In the genomic region with DNA sequence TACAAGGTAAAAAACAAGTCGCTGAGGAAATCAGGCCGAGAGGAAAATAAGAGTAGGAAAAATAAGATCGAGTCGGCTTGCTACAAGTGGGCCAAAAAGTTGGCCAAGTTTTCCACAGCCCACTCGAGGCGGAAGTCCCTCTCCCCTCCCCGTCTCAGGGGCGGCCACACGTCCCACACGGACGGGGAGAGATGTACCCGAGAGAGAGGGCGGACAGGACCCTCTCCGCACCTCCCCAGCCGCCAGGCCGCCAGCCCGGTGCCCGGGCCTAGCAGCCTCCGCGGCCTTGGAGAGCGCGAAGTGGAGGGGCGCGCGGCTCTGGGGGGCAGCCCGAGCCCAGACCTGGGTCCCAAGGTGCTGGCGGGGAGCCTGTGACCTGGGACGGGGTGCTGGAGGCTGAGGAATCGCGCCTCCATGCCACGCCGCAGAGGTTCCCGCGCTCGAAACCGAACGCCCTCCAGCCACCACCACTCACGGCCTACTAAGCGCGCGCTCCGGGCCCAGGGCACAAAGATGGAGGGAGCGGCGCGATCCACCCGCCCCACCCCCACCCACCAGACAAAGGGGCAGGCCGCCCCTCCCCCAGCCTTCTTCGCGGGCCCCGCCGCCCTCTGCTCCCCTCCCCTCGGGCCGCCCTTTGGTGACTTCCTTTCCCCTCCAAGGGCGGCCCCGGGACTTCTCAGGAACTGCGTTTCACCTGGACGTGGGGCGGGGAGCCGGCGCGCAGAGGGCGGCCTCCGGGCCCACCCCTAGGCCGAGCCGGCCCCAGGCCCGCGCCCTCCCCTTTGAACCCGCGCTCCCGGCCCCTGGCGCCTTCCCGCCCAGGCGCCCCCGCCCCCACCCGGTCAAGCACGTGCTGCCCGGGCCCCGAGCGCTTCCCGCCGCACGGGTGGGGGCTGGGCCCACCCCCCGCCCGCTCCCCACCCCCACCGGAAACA, we compare ENCODE assay signal across 8 cellular contexts. TPM values are rescaled to one million over a fixed set of nuclear protein-coding genes. Genes with fewer than 3 reads are reported as not detected.
DNase-seq lines count a peak whose midpoint lies in the region; ATAC-seq and TF ChIP-seq lines count a peak whose summit lies in the region.
"Had no signal": no experiment of that assay in that cellular context is flagged by ENCODE, and none has a peak within 500 bp of the region (broad histone marks: within the 10 kb centered on the region; RNA-seq: fewer than 3 reads in every experiment).

No MANE protein-coding gene starts in this region.

- intact Hi-C loops in PC-9 (cut with micrococcal nuclease; ENCODE audit: unreplicated experiment) = no loop called here
- intact Hi-C loops in adrenal gland (cut with DNase I) = loop anchor here in 1 of 2 donors (5.0 kb wide), 1 partner anchor 38 kb away; no protein-coding TSS in a partner anchor

- H3K27ac ChIP-seq in PC-9 (peak overlapping the region; percentile 97), adrenal gland (peak overlapping the region in 3 of 5 donors; percentile 54 to 87 (median 82)), thoracic aorta (peak overlapping the region; percentile 62 to 71), SJCRH30 (no peak overlapping the region)
- H3K27ac ChIP-seq: parathyroid adenoma had no signal

- no peak overlapping the region for H2AFZ ChIP-seq in PC-9

- CTCF ChIA-PET in PC-9 (lab: Charles Lee) = no interaction called here

- peaks cover 17% of the 10 kb centered on the region for H3K4me1 Mint-ChIP-seq in memory B cell

- H3K36me3 ChIP-seq in PC-9 (ENCODE audit: low read depth) = peaks cover 18% of the 10 kb centered on the region
- H3K36me3 ChIP-seq in adrenal gland (replicated peaks in 1 of 2) = no peaks in the 10 kb centered on the region
- no peaks in the 10 kb centered on the region for H3K36me3 ChIP-seq in thoracic aorta
- no peaks in the 10 kb centered on the region for H3K36me3 ChIP-seq in SJCRH30

- H3K27me3 Mint-ChIP-seq in memory B cell = no peaks in the 10 kb centered on the region

- H3K4me3 Mint-ChIP-seq in memory B cell = peak overlapping the region; percentile 44

- H3K27me3 ChIP-seq in PC-9 (ENCODE audit: insufficient read depth, low read depth) (no peaks in the 10 kb centered on the region), adrenal gland (no peaks in the 10 kb centered on the region), thoracic aorta (replicated peaks; ENCODE audit: insufficient read depth) (no peaks in the 10 kb centered on the region), SJCRH30 (no peaks in the 10 kb centered on the region)

- H4K20me1 ChIP-seq in PC-9 (ENCODE audit: insufficient read depth) = peaks cover 17% of the 10 kb centered on the region

- H3K4me1 ChIP-seq in PC-9 (replicated peaks; ENCODE audit: insufficient read depth) (peaks cover 52% of the 10 kb centered on the region), adrenal gland (replicated peaks in 1 of 2) (peaks cover 5 to 18% of the 10 kb centered on the region in 2 donors), thoracic aorta (ENCODE audit: control insufficient read depth in 1 of 2, low read depth in 2 of 2) (peaks cover 5 to 19% of the 10 kb centered on the region in 2 donors), SJCRH30 (peaks cover 15% of the 10 kb centered on the region)
- H3K4me1 ChIP-seq: parathyroid adenoma had no signal

- H3K36me3 Mint-ChIP-seq in memory B cell = no peaks in the 10 kb centered on the region

- peak overlapping the region; percentile 99 for H3K27ac Mint-ChIP-seq in memory B cell

- no peaks in the 10 kb centered on the region for H3K9me3 Mint-ChIP-seq in memory B cell

- H3K79me2 ChIP-seq in PC-9 (ENCODE audit: low read depth) = peaks cover 31% of the 10 kb centered on the region
- H3K79me2 ChIP-seq: parathyroid adenoma had no signal

- peak overlapping the region; percentile 94; the same call in 1 of the 2 replicates for H3K4me3 ChIP-seq in PC-9
- H3K4me3 ChIP-seq in adrenal gland = peak overlapping the region in 1 of 4 donors; percentile 79
- H3K4me3 ChIP-seq in thoracic aorta = peak overlapping the region; percentile 73
- H3K4me3 ChIP-seq in SJCRH30 = no peak overlapping the region

- H3K9me3 ChIP-seq in PC-9 (ENCODE audit: insufficient read depth, low read depth) = no peaks in the 10 kb centered on the region
- no peaks in the 10 kb centered on the region for H3K9me3 ChIP-seq in adrenal gland (replicated peaks in 1 of 3)
- no peaks in the 10 kb centered on the region for H3K9me3 ChIP-seq in thoracic aorta
- H3K9me3 ChIP-seq in SJCRH30 (replicated peaks) = no peaks in the 10 kb centered on the region

- DNase-seq in PC-9 = peak; percentile 55 to 74
- DNase-seq in adrenal gland = no peak
- DNase-seq in memory B cell (ENCODE audit: low spot score in 2 of 2) = no peak
- no peak for DNase-seq in thoracic aorta (ENCODE audit: low spot score)
- DNase-seq in NCI-H2171 treated with DMSO at 0.1 percent for 48 hours (lab: John Stamatoyannopoulos, UW) = no peak
- DNase-seq in SJCRH30 = no peak

- H3K4me2 ChIP-seq in PC-9 = peak overlapping the region; percentile 87

- no peaks in the 10 kb centered on the region for H3K9me2 ChIP-seq in PC-9 (ENCODE audit: insufficient read depth)

- no peak for TF ChIP-seq CTCF in PC-9 (conservative IDR thresholded peaks at IDR 0.05)
- TF ChIP-seq CTCF in adrenal gland (IDR thresholded peaks at IDR 0.05) = no peak
- no peak for TF ChIP-seq CTCF in thoracic aorta (IDR thresholded peaks at IDR 0.05)

- no peak for TF ChIP-seq POLR2A in adrenal gland (IDR thresholded peaks at IDR 0.05)

- H3F3A ChIP-seq in PC-9 (ENCODE audit: insufficient read depth, low read depth) = peaks cover 80% of the 10 kb centered on the region

- 61 to 80% (median 73%) methylated on average over 28 to 85 of the region's 85 CpGs for WGBS in adrenal gland, 4 donors

- POLR2A ChIA-PET in PC-9 (lab: Charles Lee; ENCODE audit: unreplicated experiment) = no interaction called here

- BruUV-seq in PC-9 (replicated peaks; lab: Mats Ljungman, UMichigan) = no TSS peak

- ATAC-seq in memory B cell (ENCODE audit: low read depth) = no peak
- ATAC-seq in thoracic aorta (ENCODE audit: insufficient number of reproducible peaks, low FRiP score, low read depth) = no peak
- ATAC-seq in GM21447 (IDR thresholded peaks at IDR 0.05; ENCODE audit: unreplicated experiment) = no peak

RNA-seq across cellular contexts. Expression of gene HMGA1, which starts 1.7 kb away (rescaled TPM):
- total RNA-seq in PC-9 (2021) (1,825 and 1,951 TPM in 2 replicates), adrenal gland (10 to 100 TPM in 6 of 8 donors, 1 to 10 TPM in 2; 3.6 to 27.0 (median 12.7) TPM), thoracic aorta (10 to 100 TPM; 20.7 to 28.0 TPM)
- polyA plus RNA-seq in adrenal gland = 10 to 100 TPM in 1 of 3 donors, 1 to 10 TPM in 2; 6.6 to 13.3 (median 7.1) TPM
- 126 and 129 TPM in 2 replicates for total RNA-seq in SJCRH30 (2014; rRNA removed; shearing (Covaris generic))

RNA-seq across cellular contexts. Expression of gene SMIM29, which starts 13.9 kb away (rescaled TPM):
- total RNA-seq in PC-9 (2021) = 32.8 and 35.2 TPM in 2 replicates
- 10 to 100 TPM; 21.5 to 53.7 (median 33.2) TPM for total RNA-seq in adrenal gland
- 100 to 1,000 TPM in 2 of 3 donors, 1 to 10 TPM in 1; 9.7 to 122 (median 109) TPM for polyA plus RNA-seq in adrenal gland
- 10 to 100 TPM in 1 of 2 donors, 1 to 10 TPM in 1; 7.1 to 41.3 TPM for total RNA-seq in thoracic aorta
- total RNA-seq in SJCRH30 (2014; rRNA removed; shearing (Covaris generic)) = 3.1 and 3.2 TPM in 2 replicates

Comparison
In these comparisons a context has a peak if more than half of its experiments do, and no peak if none do; other contexts are left out.
1. DNase-seq: peak in PC-9 (2 of 2); none in adrenal gland (0 of 7), memory B cell (0 of 2), thoracic aorta (single experiment), NCI-H2171 treated with DMSO at 0.1 percent for 48 hours (single experiment) and SJCRH30 (0 of 2).
2. RNA of gene HMGA1, which starts 1.7 kb away (total RNA-seq): 1,825 to 1,951 TPM in PC-9; 126 to 129 TPM in SJCRH30, 20.7 to 28.0 TPM in thoracic aorta and 3.6 to 27.0 TPM in adrenal gland; every median in the first group is over 10 times any median in the second.